22 cellular contexts compared by ENCODE assay signal in genomic region chr17:32958418-32958817, GRCh38. TPM values are rescaled to one million over a fixed set of nuclear protein-coding genes. Genes with fewer than 3 reads are reported as not detected.
A peak's percentile ranks its signal among the peaks of the same experiment; 100 is the strongest.
DNase-seq lines count a peak whose midpoint lies in the region; ATAC-seq and TF ChIP-seq lines count a peak whose summit lies in the region.
"Had no signal": no experiment of that assay in that cellular context is flagged by ENCODE, and none has a peak within 500 bp of the region (broad histone marks: within the 10 kb centered on the region; RNA-seq: fewer than 3 reads in every experiment).

No MANE protein-coding gene starts in this region.

- DNase-seq in AG09319 (ENCODE audit: extremely low read depth, low read depth) (peak; percentile 72), GM03348 (ENCODE audit: low spot score) (peak; percentile 64), RPMI7951 (ENCODE audit: low read depth) (peak; percentile 37), fibroblast of villous mesenchyme (ENCODE audit: low read depth) (peak; percentile 67), left lobe of liver (ENCODE audit: low spot score) (no peak), left ventricle myocardium inferior (no peak)
- no peak for DNase-seq in activated T-cell treated with anti-CD3 and anti-CD28 coated beads, Interleukin-2, amount 50 U/mL, for 48 hours
- DNase-seq: AML-193; effector CD4-positive, alpha-beta T cell; left cardiac atrium; MG63; NCI-H1930; stimulated activated CD4-positive, alpha-beta T cell treated with anti-CD3 and anti-CD28 coated beads, Interleukin-1b, Interleukin-23, amount 100 ng/mL, for 48 hours; stimulated activated naive B cell treated with anti-CD40 and anti-IgM and Interleukin-4, amounts not matched to agents 10 μg/mL and 1 μg/mL and 100 μg/mL, for 72 hours had no signal

- intact Hi-C loops in left ventricle myocardium inferior (cut with micrococcal nuclease): no loop called here

- no peak overlapping the region for H3K27ac ChIP-seq in left ventricle myocardium inferior (replicated peaks)
- H3K27ac ChIP-seq: HL-60, prostate gland, thoracic aorta had no signal

- TF ChIP-seq CTCF in AG09319 (IDR thresholded peaks at IDR 0.05; ENCODE audit: low read depth, low read length): no peak
- TF ChIP-seq CTCF in fibroblast of villous mesenchyme (IDR thresholded peaks at IDR 0.05; ENCODE audit: insufficient read depth, low read depth, low read length): no peak
- TF ChIP-seq CTCF in left ventricle myocardium inferior (IDR thresholded peaks at IDR 0.05; ENCODE audit: borderline replicate concordance): no peak

- no peaks in the 10 kb centered on the region for H3K4me1 ChIP-seq in left ventricle myocardium inferior
- H3K4me1 ChIP-seq: prostate gland had no signal

- ATAC-seq in left lobe of liver: no peak
- ATAC-seq in HG03457 (IDR thresholded peaks at IDR 0.05; ENCODE audit: unreplicated experiment): no peak
- ATAC-seq: activated naive CD4-positive, alpha-beta T cell treated with anti-CD3 and anti-CD28 coated beads, Interleukin-2, amount 50 U/mL, for 72 hours; esophagus mucosa; left cardiac atrium; stimulated activated naive B cell treated with anti-CD40 and anti-IgM and Interleukin-4, amounts not matched to agents 10 μg/mL and 1 μg/mL and 100 μg/mL, for 72 hours had no signal

- H3K9me3 ChIP-seq in left ventricle myocardium inferior (replicated peaks): no peaks in the 10 kb centered on the region
- H3K9me3 ChIP-seq: MG63, prostate gland, thoracic aorta had no signal

- H3K4me3 ChIP-seq in fibroblast of villous mesenchyme (ENCODE audit: low read depth, low read length) (no peak overlapping the region), left ventricle myocardium inferior (no peak overlapping the region)
- H3K4me3 ChIP-seq: MG63, prostate gland, thoracic aorta had no signal

- H3K36me3 ChIP-seq in left ventricle myocardium inferior: no peaks in the 10 kb centered on the region
- H3K36me3 ChIP-seq: MG63, prostate gland, thoracic aorta had no signal

- peaks cover 63% of the 10 kb centered on the region for H3K27me3 ChIP-seq in left ventricle myocardium inferior (ENCODE audit: low read depth)
- H3K27me3 ChIP-seq: MG63 had no signal

RNA-seq across cellular contexts. Expression of gene TMEM98, which starts 30.5 kb away (rescaled TPM):
- 36.9 and 52.5 TPM in 2 replicates for total RNA-seq in RPMI7951 (2014; rRNA removed; shearing (Covaris generic))
- 128 and 135 TPM in 2 replicates for total RNA-seq in fibroblast of villous mesenchyme
- 15.2 TPM for total RNA-seq in left lobe of liver
- 10.1 TPM for total RNA-seq in left ventricle myocardium inferior
- total RNA-seq: activated naive CD4-positive, alpha-beta T cell treated with anti-CD3 and anti-CD28 coated beads, Interleukin-2, amount 50 U/mL, for 72 hours had no signal

RNA-seq across cellular contexts. Expression of gene SPACA3, which starts 33.2 kb away (rescaled TPM):
- total RNA-seq in RPMI7951 (2014; rRNA removed; shearing (Covaris generic)): 0.20 TPM in 1 of 2 replicates, not detected in the other
- not detected in 2 replicates for total RNA-seq in fibroblast of villous mesenchyme
- total RNA-seq in left lobe of liver: not detected
- not detected for total RNA-seq in left ventricle myocardium inferior
- total RNA-seq: activated naive CD4-positive, alpha-beta T cell treated with anti-CD3 and anti-CD28 coated beads, Interleukin-2, amount 50 U/mL, for 72 hours; astrocyte; cerebellum; esophagus mucosa; left cardiac atrium; thoracic aorta had no signal

Comparison
In these comparisons a context has a peak if more than half of its experiments do, and no peak if none do; other contexts are left out.
1. DNase-seq: peak in AG09319 (single experiment), GM03348 (single experiment), RPMI7951 (single experiment) and fibroblast of villous mesenchyme (single experiment); none in activated T-cell treated with anti-CD3 and anti-CD28 coated beads, Interleukin-2, amount 50 U/mL, for 48 hours (0 of 2), left lobe of liver (single experiment) and left ventricle myocardium inferior (single experiment).